ENCODE assay signal across 9 cellular contexts in the genomic region with DNA sequence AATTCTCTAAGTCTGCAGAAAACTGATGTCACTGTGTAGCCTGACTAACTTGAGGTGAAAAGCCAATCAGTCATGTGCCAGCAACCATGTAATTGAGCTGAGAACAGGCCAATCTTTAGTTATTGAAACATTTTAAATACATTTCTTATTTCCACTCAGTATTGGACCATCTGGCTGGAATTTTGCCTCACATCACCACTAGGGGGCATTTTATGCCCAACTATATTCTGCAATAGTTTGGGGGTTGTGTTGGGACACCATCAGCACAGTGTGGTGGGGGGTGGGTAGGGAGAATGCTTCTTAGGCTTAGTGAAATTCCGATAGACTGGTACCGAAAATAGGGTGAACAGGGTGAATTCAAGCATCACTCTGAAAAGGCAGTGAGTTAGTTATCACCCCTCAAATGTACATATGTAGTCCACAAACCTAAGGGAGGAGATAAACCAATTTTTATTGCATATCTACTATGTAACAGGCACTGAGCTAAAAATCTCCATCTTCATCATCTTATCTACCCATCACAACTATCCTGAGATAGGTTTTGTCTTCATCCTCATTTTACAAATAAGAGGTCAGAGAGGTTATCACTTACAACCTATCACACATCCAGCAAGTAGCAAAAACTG. TPM values are rescaled to one million over a fixed set of nuclear protein-coding genes. Genes with fewer than 3 reads are reported as not detected.
DNase-seq lines count a peak whose midpoint lies in the region; ATAC-seq, FAIRE-seq and TF ChIP-seq lines count a peak whose summit lies in the region.
"Had no signal": no experiment of that assay in that cellular context is flagged by ENCODE, and none has a peak within 500 bp of the region (broad histone marks: within the 10 kb centered on the region; RNA-seq: fewer than 3 reads in every experiment).

No MANE protein-coding gene starts in this region.

- no peak overlapping the region for H3K4me2 ChIP-seq in keratinocyte (ENCODE audit: control insufficient read depth, extremely low read depth, insufficient read depth, low read depth, low read length)

- H3K4me1 ChIP-seq in keratinocyte (ENCODE audit: control insufficient read depth, extremely low read depth, insufficient read depth, low read length), result no peaks in the 10 kb centered on the region

- H3K9me3 ChIP-seq in WERI-Rb-1 (ENCODE audit: severe bottlenecking), result no peaks in the 10 kb centered on the region
- H3K9me3 ChIP-seq in keratinocyte (ENCODE audit: control insufficient read depth, low read depth, low read length), result no peaks in the 10 kb centered on the region

- no peak overlapping the region for H3K4me3 ChIP-seq in WERI-Rb-1 (ENCODE audit: low read depth, low read length)
- H3K4me3 ChIP-seq in keratinocyte (ENCODE audit: control insufficient read depth in 2 of 3, extremely low read depth in 1 of 3, insufficient read depth in 2 of 3, low read depth in 1 of 3, low read length in 3 of 3), result no peak overlapping the region

- H3K9me1 ChIP-seq in keratinocyte (ENCODE audit: control insufficient read depth, extremely low read depth, insufficient read depth, low read length), result no peaks in the 10 kb centered on the region

- no peak overlapping the region for H3K9ac ChIP-seq in keratinocyte (ENCODE audit: control insufficient read depth, extremely low read depth, insufficient read depth, low read length)

- DNase-seq in DMS53 treated with DMSO at 0.1 percent for 48 hours (lab: John Stamatoyannopoulos, UW; ENCODE audit: unreplicated experiment) (peak; percentile 33), WERI-Rb-1 (peak; percentile 54), keratinocyte (ENCODE audit: low read depth, low spot score) (no peak), NCI-H226 (no peak), NCI-H2029 treated with DMSO at 0.1 percent for 48 hours (lab: John Stamatoyannopoulos, UW) (no peak)
- DNase-seq in central memory CD4-positive, alpha-beta T cell, result no peak

- H3K36me3 ChIP-seq in WERI-Rb-1 (no peaks in the 10 kb centered on the region), keratinocyte (ENCODE audit: control insufficient read depth in 2 of 2, extremely low read depth in 1 of 2, insufficient read depth in 2 of 2, low read length in 2 of 2) (no peaks in the 10 kb centered on the region)

- H2AFZ ChIP-seq in keratinocyte (ENCODE audit: control insufficient read depth, low read length), result no peak overlapping the region

- H3K27ac ChIP-seq in WERI-Rb-1 (no peak overlapping the region), keratinocyte (ENCODE audit: control insufficient read depth, insufficient read depth, low read length) (no peak overlapping the region)

- dilution Hi-C loops in keratinocyte (cut with MboI; ENCODE audit: extremely low pct_ligation_motif_present, low sequenced_read_pairs), result no loop called here

- peak; percentile 49 for TF ChIP-seq CTCF in WERI-Rb-1 (IDR thresholded peaks at IDR 0.05; ENCODE audit: low read depth, low read length)
- TF ChIP-seq CTCF in keratinocyte (optimal IDR thresholded peaks at IDR 0.05 in 1 of 3, IDR thresholded peaks at IDR 0.05 in 1 of 3, conservative IDR thresholded peaks at IDR 0.05 in 1 of 3; ENCODE audit: extremely low read depth in 1 of 3, insufficient read depth in 2 of 3, low read length in 3 of 3), result peak; percentile 49 to 57 (median 55)

- no peak for FAIRE-seq in keratinocyte (lab: Jason Lieb, UNC)
- FAIRE-seq: TTC549 had no signal

- H4K20me1 ChIP-seq in keratinocyte (ENCODE audit: control insufficient read depth, extremely low read depth, insufficient read depth, low read length), result no peaks in the 10 kb centered on the region

- H3K27me3 ChIP-seq in WERI-Rb-1 (ENCODE audit: insufficient read depth, low read depth, severe bottlenecking) (no peaks in the 10 kb centered on the region), keratinocyte (ENCODE audit: control insufficient read depth, extremely low read depth, insufficient read depth, low read length) (no peaks in the 10 kb centered on the region)

- H3K79me2 ChIP-seq in keratinocyte (ENCODE audit: control insufficient read depth, insufficient read depth, low read length), result no peaks in the 10 kb centered on the region

- ATAC-seq in GM19035 (IDR thresholded peaks at IDR 0.05; ENCODE audit: unreplicated experiment) (peak; percentile 77), HG03521 (IDR thresholded peaks at IDR 0.05; ENCODE audit: unreplicated experiment) (peak; percentile 65)

RNA-seq across cellular contexts. Expression of gene NPSR1, which starts 17.8 kb away (rescaled TPM):
- polyA plus RNA-seq in keratinocyte, result not detected in 3 replicates
- polyA plus RNA-seq in keratinocyte (2011; ENCODE audit: low read depth), result not detected
- not detected in 2 replicates for polyA plus RNA-seq in keratinocyte (2011; cell fraction: cytosol; rRNA removed)
- polyA plus RNA-seq in keratinocyte (2011; cell fraction: nucleus; rRNA removed), result not detected in 2 replicates
- polyA plus RNA-seq in keratinocyte (2012; ENCODE audit: low replicate concordance), result not detected in 2 replicates
- polyA minus RNA-seq in keratinocyte, result not detected in 3 replicates
- not detected for polyA minus RNA-seq in keratinocyte (2011; cell fraction: cytosol; rRNA and poly(A)+ RNA removed)
- not detected in 2 replicates for polyA minus RNA-seq in keratinocyte (2011; cell fraction: nucleus; rRNA and poly(A)+ RNA removed)

Comparison
In these comparisons a context has a peak if more than half of its experiments do, and no peak if none do; other contexts are left out.
1. DNase-seq: peak in DMS53 treated with DMSO at 0.1 percent for 48 hours (single experiment) and WERI-Rb-1 (single experiment); none in keratinocyte (single experiment), central memory CD4-positive, alpha-beta T cell (single experiment), NCI-H226 (single experiment) and NCI-H2029 treated with DMSO at 0.1 percent for 48 hours (single experiment).